ENCODE assay signal across 20 cellular contexts in genomic region chr4:13492752-13493151, GRCh38.
DNase-seq lines count a peak whose midpoint lies in the region; TF ChIP-seq lines count a peak whose summit lies in the region.
"Had no signal": no experiment of that assay in that cellular context is flagged by ENCODE, and none has a peak within 500 bp of the region (broad histone marks: within the 10 kb centered on the region; RNA-seq: fewer than 3 reads in every experiment).

No MANE protein-coding gene starts in this region.

- no peak overlapping the region for H3K4me3 ChIP-seq in NB4 (ENCODE audit: low read depth, low read length)
- H3K4me3 ChIP-seq: HAP-1, SK-N-MC had no signal

- CTCF ChIA-PET in GM10248 (lab: Yijun Ruan, JAX), result interaction anchor here (1.7 kb wide), 1 partner anchor 35 kb away, joined by 4 read pairs; no protein-coding TSS in a partner anchor

- POLR2A ChIA-PET in GM10248 (lab: Yijun Ruan, JAX), result no interaction called here

- TF ChIP-seq CTCF in NB4 (IDR thresholded peaks at IDR 0.05; ENCODE audit: low read depth, low read length), result no peak
- TF ChIP-seq CTCF in GM10248 (IDR thresholded peaks at IDR 0.05; ENCODE audit: control extremely low read depth, extremely low read depth, low read depth, missing control alignments), result no peak

- no peak for TF ChIP-seq POLR2A in NB4 (IDR thresholded peaks at IDR 0.05; ENCODE audit: extremely low read depth, insufficient read length)

- DNase-seq in NOMO-1 treated with DMSO at 0.1 percent for 48 hours (lab: John Stamatoyannopoulos, UW; ENCODE audit: unreplicated experiment), result peak; percentile 43
- no peak for DNase-seq in NOMO-1 treated with dmso at 0.1 percent for 144 hours (lab: John Stamatoyannopoulos, UW; ENCODE audit: unreplicated experiment)
- peak; percentile 84 for DNase-seq in NB4 (ENCODE audit: low read depth)
- DNase-seq in SKM-1 (lab: John Stamatoyannopoulos, UW; ENCODE audit: unreplicated experiment), result peak; percentile 62
- no peak for DNase-seq in GM10248 (ENCODE audit: extremely low spot score)
- DNase-seq in islet precursor cell, result no peak
- no peak for DNase-seq in NCI-H2029 (lab: John Stamatoyannopoulos, UW)
- DNase-seq: 8988T, ACHN, BE2C, Calu3, GOT3, HFFc6, IMR-90, KG1, NCI-H2029 treated with DMSO at 0.1 percent for 48 hours, SHP77, T-helper 2 cell had no signal

Comparison
In these comparisons a context has a peak if more than half of its experiments do, and no peak if none do; other contexts are left out.
1. DNase-seq: peak in NOMO-1 treated with DMSO at 0.1 percent for 48 hours (single experiment), NB4 (single experiment) and SKM-1 (single experiment); none in NOMO-1 treated with dmso at 0.1 percent for 144 hours (single experiment), GM10248 (single experiment), islet precursor cell (single experiment) and NCI-H2029 (single experiment).